ENCODE assay signal across 10 cellular contexts in the genomic region with DNA sequence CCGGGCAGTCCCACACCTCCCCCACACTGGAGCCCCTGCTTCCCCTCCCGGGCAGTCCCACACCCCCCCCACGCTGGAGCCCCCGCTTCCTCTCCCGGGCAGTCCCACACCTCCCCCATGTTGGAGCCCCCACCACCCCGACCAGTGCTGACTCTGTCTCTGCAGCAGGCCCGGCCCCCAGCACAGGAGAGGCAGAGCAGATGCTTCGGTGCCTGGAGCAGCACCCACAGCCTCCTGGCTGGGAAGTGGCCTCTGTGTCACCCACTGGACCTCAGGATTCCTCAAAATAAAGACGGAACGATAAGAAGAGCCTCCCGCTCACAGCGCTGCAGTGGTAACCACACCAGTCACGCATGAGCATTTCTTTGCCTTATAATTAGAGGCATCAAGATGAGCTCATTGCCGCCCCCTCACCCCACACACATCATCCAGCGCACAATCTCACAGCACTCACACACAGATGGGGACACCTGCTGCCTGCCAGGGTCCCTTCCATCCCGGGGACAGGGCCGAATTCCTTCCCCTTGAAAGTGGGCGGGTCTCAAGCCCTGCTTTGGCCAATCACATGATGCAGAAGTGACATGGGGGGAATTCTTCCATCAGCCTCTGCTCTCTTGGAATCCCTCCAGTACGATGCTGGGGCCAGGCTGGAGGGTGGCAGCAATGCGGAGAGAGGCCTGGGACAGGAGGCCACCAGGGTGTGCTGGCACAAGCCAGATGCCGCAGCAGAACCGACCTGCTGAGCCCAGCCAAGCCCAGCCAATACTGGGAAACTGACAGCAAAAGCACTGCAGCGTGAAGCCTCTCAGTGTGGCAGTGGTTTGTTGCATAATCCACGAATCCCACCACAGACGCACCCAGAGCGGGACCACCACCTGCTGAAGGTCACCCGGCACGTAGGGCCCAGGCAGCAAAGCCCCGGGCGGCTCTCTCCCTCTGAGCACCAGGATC. TPM values are rescaled to one million over a fixed set of nuclear protein-coding genes. Genes with fewer than 3 reads are reported as not detected.
DNase-seq lines count a peak whose midpoint lies in the region; ATAC-seq and TF ChIP-seq lines count a peak whose summit lies in the region.
"Had no signal": no experiment of that assay in that cellular context is flagged by ENCODE, and none has a peak within 500 bp of the region (broad histone marks: within the 10 kb centered on the region; RNA-seq: fewer than 3 reads in every experiment).

No MANE protein-coding gene starts in this region.

- CTCF ChIA-PET in HCT116 (lab: Charles Lee), result no interaction called here
- CTCF ChIA-PET in WTC11 (lab: Charles Lee), result interaction anchor here (0.6 to 2.4 kb wide), 4 partner anchors 8 to 28 kb away, joined by 4 to 8 read pairs (median 7); no protein-coding TSS in a partner anchor

- peaks cover 0 to 8% of the 10 kb centered on the region in 2 experiments; a peak in 2 of 4 replicates for H3K4me1 ChIP-seq in HCT116 (ENCODE audit: control insufficient read depth in 1 of 2, insufficient read depth in 2 of 2, low read length in 2 of 2)
- H3K4me1 ChIP-seq in iPS-20b (ENCODE audit: insufficient read depth, low read length), result peaks cover 15% of the 10 kb centered on the region

- H3K27me3 Mint-ChIP-seq in WTC11 (ENCODE audit: low read depth), result no peaks in the 10 kb centered on the region
- H3K27me3 Mint-ChIP-seq: activated naive CD8-positive, alpha-beta T cell treated with anti-CD3 and anti-CD28 coated beads, Interleukin-2, amount 50 U/mL, for 24 hours had no signal

- peaks cover 13% of the 10 kb centered on the region for H3K9me3 Mint-ChIP-seq in WTC11
- H3K9me3 Mint-ChIP-seq: activated naive CD8-positive, alpha-beta T cell treated with anti-CD3 and anti-CD28 coated beads, Interleukin-2, amount 50 U/mL, for 24 hours had no signal

- H3K9ac ChIP-seq in HCT116 (ENCODE audit: low read length) (no peak overlapping the region), iPS-20b (ENCODE audit: low read depth, low read length) (peak overlapping the region; percentile 53; the same call in 1 of the 2 replicates)
- H3K9ac ChIP-seq: KMS-11 had no signal

- H3K27me3 ChIP-seq in HCT116 (ENCODE audit: insufficient read depth, low read length), result no peaks in the 10 kb centered on the region
- H3K27me3 ChIP-seq in iPS-20b (ENCODE audit: insufficient read depth, low read length), result no peaks in the 10 kb centered on the region

- TF ChIP-seq CTCF in HCT116 (IDR thresholded peaks at IDR 0.05 in 2 of 3, conservative IDR thresholded peaks at IDR 0.05 in 1 of 3; ENCODE audit: borderline replicate concordance in 1 of 3, insufficient read depth in 1 of 3, low read depth in 2 of 3, low read length in 2 of 3) (no peak), WTC11 (IDR thresholded peaks at IDR 0.05) (no peak)

- POLR2A ChIA-PET in HCT116 (lab: Charles Lee), result interaction anchor here (0.6 kb wide), 1 partner anchor 33 kb away, joined by 3 read pairs; no protein-coding TSS in a partner anchor
- POLR2A ChIA-PET in WTC11 (lab: Charles Lee), result no interaction called here

- H3K36me3 Mint-ChIP-seq in WTC11, result peaks cover 20% of the 10 kb centered on the region

- H2AFZ ChIP-seq in HCT116 (ENCODE audit: low read depth, low read length, poor library complexity, severe bottlenecking), result no peak overlapping the region

- peaks cover 15% of the 10 kb centered on the region; the same call in 1 of the 2 replicates for H3K79me2 ChIP-seq in HCT116 (ENCODE audit: insufficient read depth, low read length)

- H3K4me3 ChIP-seq in HCT116 (replicated peaks in 1 of 2; ENCODE audit: low read depth in 1 of 2, low read length in 2 of 2) (no peak overlapping the region), iPS-20b (ENCODE audit: low read length) (no peak overlapping the region)

- RAD21 ChIA-PET in HCT116 (lab: Charles Lee; ENCODE audit: low non-redundant PET in 1 of 2, low total read pairs in 2 of 2, uncharacterized antibody in 2 of 2, unreplicated experiment in 2 of 2), result no interaction called here

- intact Hi-C loops in HCT116 (cut with micrococcal nuclease), result no loop called here

- no peaks in the 10 kb centered on the region for H3K36me3 ChIP-seq in HCT116 (ENCODE audit: control insufficient read depth in 1 of 2, insufficient read depth in 2 of 2, low read length in 2 of 2)
- H3K36me3 ChIP-seq in iPS-20b (ENCODE audit: insufficient read depth, low read depth, low read length), result peaks cover 8% of the 10 kb centered on the region

- DNase-seq in HCT116 (ENCODE audit: low read depth, low spot score), result no peak
- no peak for DNase-seq in WTC11 (ENCODE audit: low spot score)
- no peak for DNase-seq in mucosa of gallbladder (ENCODE audit: low spot score)
- DNase-seq in DMS 273 treated with DMSO at 0.1 percent for 48 hours (lab: John Stamatoyannopoulos, UW), result no peak
- DNase-seq: activated naive CD8-positive, alpha-beta T cell treated with anti-CD3 and anti-CD28 coated beads, Interleukin-2, amount 50 U/mL, for 24 hours had no signal

- H3K4me1 Mint-ChIP-seq in WTC11, result peaks cover 41% of the 10 kb centered on the region

- peak overlapping the region; percentile 76 for H3K27ac Mint-ChIP-seq in WTC11
- H3K27ac Mint-ChIP-seq: activated naive CD8-positive, alpha-beta T cell treated with anti-CD3 and anti-CD28 coated beads, Interleukin-2, amount 50 U/mL, for 24 hours had no signal

- peak; percentile 41; the same call in 1 of the 2 replicates for ATAC-seq in HCT116
- ATAC-seq in WTC11, result no peak
- ATAC-seq in HG02885 (IDR thresholded peaks at IDR 0.05; ENCODE audit: poor library complexity, unreplicated experiment), result no peak
- ATAC-seq: activated CD4-positive, CD25-positive, alpha-beta regulatory T cell treated with anti-CD3 and anti-CD28 coated beads, Interleukin-2, amount 50 U/mL, for 24 hours; activated naive CD8-positive, alpha-beta T cell treated with anti-CD3 and anti-CD28 coated beads, Interleukin-2, amount 50 U/mL, for 24 hours had no signal

- no peak overlapping the region for H3K4me3 Mint-ChIP-seq in WTC11
- H3K4me3 Mint-ChIP-seq: activated naive CD8-positive, alpha-beta T cell treated with anti-CD3 and anti-CD28 coated beads, Interleukin-2, amount 50 U/mL, for 24 hours had no signal

- no peak overlapping the region for H3K27ac ChIP-seq in HCT116 (ENCODE audit: low read depth, low read length)
- H3K27ac ChIP-seq in iPS-20b (ENCODE audit: low read length), result peak overlapping the region; percentile 96
- H3K27ac ChIP-seq in temporal lobe (ENCODE audit: low read depth, low read length), result peak overlapping the region; percentile 50
- H3K27ac ChIP-seq: KMS-11 had no signal

- no peak for TF ChIP-seq POLR2A in HCT116 (IDR thresholded peaks at IDR 0.05; ENCODE audit: borderline replicate concordance, extremely low read depth, insufficient read depth, insufficient read length)

- no peak for TF ChIP-seq RAD21 in HCT116 (IDR thresholded peaks at IDR 0.05; ENCODE audit: low read depth)

- no peak overlapping the region for H3K4me2 ChIP-seq in HCT116 (ENCODE audit: low read length)
- H3K4me2 ChIP-seq: KMS-11 had no signal

- H3K9me3 ChIP-seq in HCT116 (ENCODE audit: control insufficient read depth in 1 of 2, insufficient read depth in 1 of 2, low read depth in 1 of 2, low read length in 2 of 2) (no peaks in the 10 kb centered on the region), iPS-20b (ENCODE audit: insufficient read depth, low read depth, low read length) (peaks cover 10% of the 10 kb centered on the region)

- BruUV-seq in HCT116 (replicated peaks; lab: Mats Ljungman, UMichigan), result no TSS peak

- H3K9me2 ChIP-seq in HCT116 (ENCODE audit: insufficient read depth), result no peaks in the 10 kb centered on the region

- H4K20me1 ChIP-seq in HCT116 (ENCODE audit: insufficient read depth), result no peaks in the 10 kb centered on the region

TF ChIP-seq in HCT116, 20 proteins besides CTCF, POLR2A, EP300 and RAD21:
- TF ChIP-seq, protein P1, sequence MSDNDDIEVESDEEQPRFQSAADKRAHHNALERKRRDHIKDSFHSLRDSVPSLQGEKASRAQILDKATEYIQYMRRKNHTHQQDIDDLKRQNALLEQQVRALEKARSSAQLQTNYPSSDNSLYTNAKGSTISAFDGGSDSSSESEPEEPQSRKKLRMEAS (IDR thresholded peaks at IDR 0.05), result no peak
- TF ChIP-seq CEBPB (IDR thresholded peaks at IDR 0.05; ENCODE audit: low read depth) (no peak), JUND (IDR thresholded peaks at IDR 0.05) (no peak)

RNA-seq across cellular contexts. Expression of gene PIP5K1C, which starts 16.1 kb away (rescaled TPM):
- 26.9 TPM for total RNA-seq in HCT116 (2021; ENCODE audit: unreplicated experiment)
- polyA plus RNA-seq in HCT116 (2012), result 16.5 and 16.7 TPM in 2 replicates
- total RNA-seq in WTC11 (2021), result 34.0 to 36.2 TPM (median 36.0 TPM) in 3 replicates
- 22.4 TPM for total RNA-seq in temporal lobe
- total RNA-seq in mucosa of gallbladder, result 72.9 TPM

RNA-seq across cellular contexts. Expression of gene TJP3, which starts 24.0 kb away (rescaled TPM):
- total RNA-seq in HCT116 (2021; ENCODE audit: unreplicated experiment) (69.6 TPM), WTC11 (2021) (36.2 to 44.0 TPM (median 39.7 TPM) in 3 replicates), temporal lobe (under 0.01 TPM), mucosa of gallbladder (141 TPM)
- 90.9 and 95.6 TPM in 2 replicates for polyA plus RNA-seq in HCT116 (2012)

RNA-seq across cellular contexts. Expression of gene CACTIN, which starts 57.6 kb away (rescaled TPM):
- total RNA-seq in HCT116 (2021; ENCODE audit: unreplicated experiment) (33.2 TPM), WTC11 (2021) (39.3 to 43.0 TPM (median 42.2 TPM) in 3 replicates), temporal lobe (16.2 TPM), mucosa of gallbladder (25.8 TPM)
- polyA plus RNA-seq in HCT116 (2012), result 24.2 and 25.3 TPM in 2 replicates

Comparison
In these comparisons a context has a peak if more than half of its experiments do, and no peak if none do; other contexts are left out.
1. RNA of gene TJP3, which starts 24.0 kb away (total RNA-seq): 141 TPM in mucosa of gallbladder (single experiment), 69.6 TPM in HCT116 (single experiment) and 36.2 to 44.0 TPM in WTC11; under 0.01 TPM in temporal lobe (single experiment); every median in the first group is over 10 times any median in the second.